ENCODE assay signal across 8 cellular contexts in genomic region chr12:53159195-53159834, GRCh38. TPM values are rescaled to one million over a fixed set of nuclear protein-coding genes. Genes with fewer than 3 reads are reported as not detected.
DNase-seq lines count a peak whose midpoint lies in the region; TF ChIP-seq lines count a peak whose summit lies in the region.

No MANE protein-coding gene starts in this region.

- no peaks in the 10 kb centered on the region for H3K27me3 Mint-ChIP-seq in activated naive CD4-positive, alpha-beta T cell treated with anti-CD3 and anti-CD28 coated beads, Interleukin-2, amount 50 U/mL, for 24 hours

- WGBS in prostate gland = 11% methylated on average over 14 of the region's 14 CpGs

- no peak overlapping the region for H3K4me3 Mint-ChIP-seq in activated naive CD4-positive, alpha-beta T cell treated with anti-CD3 and anti-CD28 coated beads, Interleukin-2, amount 50 U/mL, for 24 hours

- TF ChIP-seq POLR2A in prostate gland (IDR thresholded peaks at IDR 0.05) = no peak
- TF ChIP-seq POLR2A in uterus (IDR thresholded peaks at IDR 0.05) = no peak

- H3K9me3 ChIP-seq in prostate gland (no peaks in the 10 kb centered on the region), uterus (no peaks in the 10 kb centered on the region)

- peak overlapping the region in 1 of 2 donors; percentile 11 for H3K27ac ChIP-seq in prostate gland
- no peak overlapping the region for H3K27ac ChIP-seq in uterus

- H3K9me3 Mint-ChIP-seq in activated naive CD4-positive, alpha-beta T cell treated with anti-CD3 and anti-CD28 coated beads, Interleukin-2, amount 50 U/mL, for 24 hours = no peaks in the 10 kb centered on the region

- H3K4me1 Mint-ChIP-seq in activated naive CD4-positive, alpha-beta T cell treated with anti-CD3 and anti-CD28 coated beads, Interleukin-2, amount 50 U/mL, for 24 hours = peaks cover 7% of the 10 kb centered on the region

- TF ChIP-seq CTCF in prostate gland (IDR thresholded peaks at IDR 0.05) (peak; percentile 96 to 98 (median 97)), uterus (IDR thresholded peaks at IDR 0.05) (peak; percentile 90 to 96 (median 94))

- peak overlapping the region; percentile 66 for H3K27ac Mint-ChIP-seq in activated naive CD4-positive, alpha-beta T cell treated with anti-CD3 and anti-CD28 coated beads, Interleukin-2, amount 50 U/mL, for 24 hours

- intact Hi-C loops in cardiac septum (cut with DNase I) (no loop called here), prostate gland (cut with DNase I) (loop anchor here (2.0 to 5.0 kb wide), 3 partner anchors 31 to 92 kb away; partner anchors contain the start of gene IGFBP6), uterus (cut with DNase I; ENCODE audit: low total_unique reads) (no loop called here)

- no peak overlapping the region for H3K4me3 ChIP-seq in prostate gland
- H3K4me3 ChIP-seq in uterus = no peak overlapping the region

- H3K27me3 ChIP-seq in prostate gland (replicated peaks; ENCODE audit: insufficient read depth) (no peaks in the 10 kb centered on the region), uterus (no peaks in the 10 kb centered on the region)

- peak; percentile 76 for DNase-seq in DMS53 treated with DMSO at 0.1 percent for 48 hours (lab: John Stamatoyannopoulos, UW; ENCODE audit: unreplicated experiment)
- peak; percentile 63 for DNase-seq in HCEC 1CT
- peak; percentile 83 for DNase-seq in NCI-H128 (lab: John Stamatoyannopoulos, UW; ENCODE audit: unreplicated experiment)
- peak; percentile 31 for DNase-seq in SKM-1 treated with dmso at 0.1 percent for 144 hours (lab: John Stamatoyannopoulos, UW; ENCODE audit: unreplicated experiment)
- DNase-seq in cardiac septum (ENCODE audit: low spot score) = peak; percentile 93
- DNase-seq in prostate gland (ENCODE audit: low spot score) = peak; percentile 82
- DNase-seq in uterus = peak; percentile 85 to 87

- H3K4me1 ChIP-seq in prostate gland (replicated peaks) (no peaks in the 10 kb centered on the region), uterus (no peaks in the 10 kb centered on the region)

- no peaks in the 10 kb centered on the region for H3K36me3 ChIP-seq in prostate gland
- H3K36me3 ChIP-seq in uterus = no peaks in the 10 kb centered on the region

- no peaks in the 10 kb centered on the region for H3K36me3 Mint-ChIP-seq in activated naive CD4-positive, alpha-beta T cell treated with anti-CD3 and anti-CD28 coated beads, Interleukin-2, amount 50 U/mL, for 24 hours

RNA-seq across cellular contexts. Expression of gene ZNF740, which starts 21.2 kb away (rescaled TPM):
- total RNA-seq in cardiac septum (19.2 TPM), prostate gland (10 to 100 TPM; 17.0 to 19.1 TPM), uterus (10 to 100 TPM in 2 of 4 donors, 1 to 10 TPM in 2; 7.7 to 55.5 (median 25.9) TPM)

RNA-seq across cellular contexts. Expression of gene CSAD, which starts 21.4 kb away (rescaled TPM):
- total RNA-seq in cardiac septum (16.5 TPM), prostate gland (10 to 100 TPM; 30.8 to 92.5 TPM), uterus (10 to 100 TPM in 3 of 4 donors, 1 to 10 TPM in 1; 4.1 to 67.6 (median 42.6) TPM)

RNA-seq across cellular contexts. Expression of gene ITGB7, which starts 47.7 kb away (rescaled TPM):
- total RNA-seq in cardiac septum = 1.4 TPM
- total RNA-seq in prostate gland = 1 to 10 TPM; 1.2 to 1.7 TPM
- total RNA-seq in uterus = 1 to 10 TPM in 3 of 4 donors, not detected in 1; 2.0 to 3.8 (median 2.4) TPM

RNA-seq across cellular contexts. Expression of gene SOAT2, which starts 56.0 kb away (rescaled TPM):
- total RNA-seq in cardiac septum (not detected), prostate gland (under 1 TPM; 0.14 to 0.28 TPM), uterus (under 1 TPM in 1 of 4 donors, not detected in 3; 0.82 TPM)

Comparison
In these comparisons a context has a peak if more than half of its experiments do, and no peak if none do; other contexts are left out.
1. DNase-seq: peak in every context shown above with its lines; median percentile 93 in cardiac septum; 86 in uterus; 83 in NCI-H128; 82 in prostate gland; 76 in DMS53 treated with DMSO at 0.1 percent for 48 hours; 63 in HCEC 1CT; 31 in SKM-1 treated with dmso at 0.1 percent for 144 hours.